ENCODE assay signal across 11 cellular contexts in the genomic region with DNA sequence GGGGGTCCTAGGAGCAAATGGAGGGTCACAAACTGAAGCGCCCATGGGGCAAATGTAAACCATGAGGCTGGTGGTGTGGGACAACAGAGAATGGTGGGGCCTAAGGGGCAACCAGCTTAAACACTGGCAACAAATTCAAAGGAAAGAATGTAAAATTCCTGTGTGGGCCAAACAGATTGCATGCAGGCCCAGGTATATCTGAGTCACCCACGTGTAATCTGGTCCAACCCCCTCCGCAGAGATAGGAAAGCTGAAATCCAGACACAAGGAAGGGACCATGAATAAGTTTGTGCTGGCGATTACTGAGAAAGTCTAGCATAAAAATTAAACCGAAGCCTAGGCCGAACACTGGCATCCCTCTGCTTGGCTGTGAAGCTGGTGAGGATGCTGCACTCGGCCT.
A peak's percentile ranks its signal among the peaks of the same experiment; 100 is the strongest.
DNase-seq lines count a peak whose midpoint lies in the region; ATAC-seq and TF ChIP-seq lines count a peak whose summit lies in the region.
"Had no signal": no experiment of that assay in that cellular context is flagged by ENCODE, and none has a peak within 500 bp of the region (broad histone marks: within the 10 kb centered on the region; RNA-seq: fewer than 3 reads in every experiment).

No MANE protein-coding gene starts in this region.

- H3K9ac ChIP-seq in endodermal cell (ENCODE audit: extremely low read depth, low read length, poor library complexity, severe bottlenecking), result peak overlapping the region; percentile 26

- no peaks in the 10 kb centered on the region for H3K9me3 Mint-ChIP-seq in endodermal cell

- H3K4me3 ChIP-seq in left ventricle myocardium inferior (no peak overlapping the region), endodermal cell (ENCODE audit: low read length) (no peak overlapping the region), osteoblast (ENCODE audit: insufficient read depth, low read length) (no peak overlapping the region)

- H3K36me3 Mint-ChIP-seq in endodermal cell (ENCODE audit: low read depth), result peaks cover 1% of the 10 kb centered on the region

- DNase-seq in left ventricle myocardium inferior (no peak), cardiac septum (ENCODE audit: low spot score) (no peak), endodermal cell (no peak), osteoblast (ENCODE audit: insufficient read length, low spot score, missing footprints) (peak; percentile 42), GM19240 (ENCODE audit: insufficient read length, low spot score) (no peak)
- no peak for DNase-seq in activated CD4-positive, alpha-beta T cell treated with anti-CD3 and anti-CD28 coated beads, Interleukin-2, amount 50 U/mL, for 1 hour
- DNase-seq: activated T-cell treated with anti-CD3 and anti-CD28 coated beads, Interleukin-2, amount 50 U/mL, for 48 hours; GOT3; occipital lobe had no signal

- ATAC-seq in GM18511 (IDR thresholded peaks at IDR 0.05; ENCODE audit: unreplicated experiment) (no peak), HG02970 (IDR thresholded peaks at IDR 0.05; ENCODE audit: low FRiP score, unreplicated experiment) (no peak)

- H4K20me1 ChIP-seq in osteoblast (ENCODE audit: insufficient read depth, low read length), result peaks cover 18% of the 10 kb centered on the region

- H3K4me3 Mint-ChIP-seq in endodermal cell, result no peak overlapping the region

- H2AFZ ChIP-seq in osteoblast (ENCODE audit: low read length), result no peak overlapping the region

- peak overlapping the region; percentile 85 for H3K27ac Mint-ChIP-seq in endodermal cell

- no peaks in the 10 kb centered on the region for H3K27me3 ChIP-seq in left ventricle myocardium inferior (ENCODE audit: low read depth)
- no peaks in the 10 kb centered on the region for H3K27me3 ChIP-seq in endodermal cell (ENCODE audit: control insufficient read depth, insufficient read depth, low read length, poor library complexity, severe bottlenecking)
- H3K27me3 ChIP-seq in osteoblast (ENCODE audit: insufficient read depth, low read length), result peaks cover 6% of the 10 kb centered on the region

- intact Hi-C loops in left ventricle myocardium inferior (cut with micrococcal nuclease) (no loop called here), cardiac septum (cut with DNase I) (loop anchor here (5.0 kb wide), 2 partner anchors 48 to 72 kb away; no protein-coding TSS in a partner anchor)

- H3K27me3 Mint-ChIP-seq in endodermal cell (ENCODE audit: insufficient read depth), result no peaks in the 10 kb centered on the region

- no peaks in the 10 kb centered on the region for H3K36me3 ChIP-seq in left ventricle myocardium inferior
- no peaks in the 10 kb centered on the region for H3K36me3 ChIP-seq in endodermal cell (ENCODE audit: control insufficient read depth, insufficient read depth, low read length)
- no peaks in the 10 kb centered on the region for H3K36me3 ChIP-seq in osteoblast (ENCODE audit: insufficient read depth, low read length)

- H3K9me3 ChIP-seq in left ventricle myocardium inferior (replicated peaks), result no peaks in the 10 kb centered on the region
- no peaks in the 10 kb centered on the region for H3K9me3 ChIP-seq in endodermal cell (ENCODE audit: control insufficient read depth, low read length)
- no peaks in the 10 kb centered on the region for H3K9me3 ChIP-seq in osteoblast (ENCODE audit: low read depth, low read length)

- WGBS in endodermal cell (ENCODE audit: insufficient coverage in 1 of 2, insufficient read length in 1 of 2), 2 experiments, result 88 to 89% methylated on average over 5 to 7 of the region's 7 CpGs

- H3K27ac ChIP-seq in left ventricle myocardium inferior (replicated peaks) (peak overlapping the region; percentile 94), endodermal cell (ENCODE audit: low read depth, low read length) (no peak overlapping the region), osteoblast (ENCODE audit: low read depth, low read length) (no peak overlapping the region)

- H3K4me1 ChIP-seq in left ventricle myocardium inferior, result peaks cover 100% of the 10 kb centered on the region
- H3K4me1 ChIP-seq in endodermal cell (ENCODE audit: control insufficient read depth, insufficient read depth, low read length), result peaks cover 32% of the 10 kb centered on the region
- H3K4me1 ChIP-seq in osteoblast (ENCODE audit: insufficient read depth, low read length), result peaks cover 31% of the 10 kb centered on the region

- no peaks in the 10 kb centered on the region for H3K79me2 ChIP-seq in osteoblast (ENCODE audit: insufficient read depth, low read length)

- H3K4me1 Mint-ChIP-seq in endodermal cell, result peaks cover 49% of the 10 kb centered on the region

- no peak overlapping the region for H3K4me2 ChIP-seq in osteoblast (ENCODE audit: insufficient read depth, low read length)

- no peak for TF ChIP-seq CTCF in left ventricle myocardium inferior (IDR thresholded peaks at IDR 0.05; ENCODE audit: borderline replicate concordance)
- no peak for TF ChIP-seq CTCF in endodermal cell (conservative IDR thresholded peaks at IDR 0.05)
- no peak for TF ChIP-seq CTCF in osteoblast (IDR thresholded peaks at IDR 0.05; ENCODE audit: extremely low read depth, low read depth, low read length)
